Comparison of ENCODE assay signal across 13 cellular contexts in the genomic region with DNA sequence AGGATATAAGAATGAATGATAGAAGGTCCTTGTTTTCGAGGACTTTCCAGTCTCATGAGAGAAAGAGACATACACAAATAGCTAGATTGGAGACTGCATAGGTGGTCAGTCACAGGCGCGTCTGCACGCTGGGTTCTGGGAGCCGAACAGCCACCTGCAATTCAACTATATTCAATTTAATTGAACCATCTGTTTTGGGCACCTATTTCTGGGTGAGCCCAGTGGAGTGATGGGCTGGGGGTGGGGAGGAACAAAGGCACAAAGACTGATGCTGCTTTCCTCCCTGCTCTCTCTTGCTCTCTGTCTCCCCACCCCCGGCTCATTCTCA. TPM values are rescaled to one million over a fixed set of nuclear protein-coding genes. Genes with fewer than 3 reads are reported as not detected.
DNase-seq lines count a peak whose midpoint lies in the region; ATAC-seq and TF ChIP-seq lines count a peak whose summit lies in the region.
"Had no signal": no experiment of that assay in that cellular context is flagged by ENCODE, and none has a peak within 500 bp of the region (broad histone marks: within the 10 kb centered on the region; RNA-seq: fewer than 3 reads in every experiment).

No MANE protein-coding gene starts in this region.

- H2AFZ ChIP-seq in GM23338 (no peak overlapping the region), neuron (ENCODE audit: low read depth, low read length) (peak overlapping the region; percentile 58)

- no peak overlapping the region for H3K4me2 ChIP-seq in GM23338

- in situ Hi-C loops in GM13976 (cut with MboI; ENCODE audit: low sequenced_read_pairs, unreplicated experiment): no loop called here

- H3K9me3 Mint-ChIP-seq in GM23338: no peaks in the 10 kb centered on the region; the same call in 2 of the 3 replicates
- no peaks in the 10 kb centered on the region for H3K9me3 Mint-ChIP-seq in central memory CD8-positive, alpha-beta T cell

- H3F3A ChIP-seq in GM23338 (replicated peaks; ENCODE audit: low read depth): no peaks in the 10 kb centered on the region

- H3K36me3 ChIP-seq in GM23338 (ENCODE audit: insufficient read depth): no peaks in the 10 kb centered on the region
- H3K36me3 ChIP-seq in neuron (ENCODE audit: insufficient read depth, low read length): no peaks in the 10 kb centered on the region
- no peaks in the 10 kb centered on the region for H3K36me3 ChIP-seq in sigmoid colon
- no peaks in the 10 kb centered on the region for H3K36me3 ChIP-seq in SJCRH30

- peaks cover 4% of the 10 kb centered on the region for H3K27me3 Mint-ChIP-seq in GM23338 (ENCODE audit: insufficient read depth, low read depth, poor library complexity)
- H3K27me3 Mint-ChIP-seq in central memory CD8-positive, alpha-beta T cell: peaks cover 53% of the 10 kb centered on the region
- H3K27me3 Mint-ChIP-seq: CD4-positive, CD25-positive, alpha-beta regulatory T cell had no signal

- TF ChIP-seq CTCF in GM23338 (conservative IDR thresholded peaks at IDR 0.05; ENCODE audit: low read depth in 2 of 2) (no peak), sigmoid colon (IDR thresholded peaks at IDR 0.05) (no peak), omental fat pad (IDR thresholded peaks at IDR 0.05) (no peak), GM13976 (IDR thresholded peaks at IDR 0.05; ENCODE audit: borderline replicate concordance, control extremely low read depth, extremely low read depth, insufficient read depth, missing control alignments) (no peak)

- no peak for TF ChIP-seq POLR2A in sigmoid colon (IDR thresholded peaks at IDR 0.05)

- H4K20me1 ChIP-seq in GM23338 (replicated peaks; ENCODE audit: insufficient read depth): no peaks in the 10 kb centered on the region
- H4K20me1 ChIP-seq: BLaER1 treated with 17β-estradiol and CSF1 and Interleukin-3, amounts not matched to agents 10 nM and 100 nM had no signal

- H3K27me3 ChIP-seq in GM23338 (ENCODE audit: insufficient read depth) (no peaks in the 10 kb centered on the region), neuron (ENCODE audit: insufficient read depth, low read length) (no peaks in the 10 kb centered on the region), sigmoid colon (peaks cover 0 to 8% (median 0%) of the 10 kb centered on the region in 3 donors), SJCRH30 (no peaks in the 10 kb centered on the region)
- H3K27me3 ChIP-seq: BLaER1 treated with 17β-estradiol and CSF1 and Interleukin-3, amounts not matched to agents 10 nM and 100 nM had no signal

- no peak for TF ChIP-seq EP300 in sigmoid colon (IDR thresholded peaks at IDR 0.05)

- H3K4me3 ChIP-seq in GM23338: no peak overlapping the region
- no peak overlapping the region for H3K4me3 ChIP-seq in neuron (ENCODE audit: low read length)
- H3K4me3 ChIP-seq in sigmoid colon: no peak overlapping the region
- H3K4me3 ChIP-seq in SJCRH30: no peak overlapping the region
- H3K4me3 ChIP-seq: BLaER1 treated with 17β-estradiol and CSF1 and Interleukin-3, amounts not matched to agents 10 nM and 100 nM had no signal

- H3K27ac ChIP-seq in GM23338 (ENCODE audit: low read depth) (no peak overlapping the region), sigmoid colon (no peak overlapping the region), SJCRH30 (no peak overlapping the region)
- H3K27ac ChIP-seq: BLaER1 treated with 17β-estradiol and CSF1 and Interleukin-3, amounts not matched to agents 10 nM and 100 nM had no signal

- H3K9me3 ChIP-seq in neuron (ENCODE audit: low read length) (peaks cover 13% of the 10 kb centered on the region), sigmoid colon (peaks cover 0 to 8% (median 6%) of the 10 kb centered on the region in 4 donors), SJCRH30 (replicated peaks) (no peaks in the 10 kb centered on the region)

- intact Hi-C loops in sigmoid colon (cut with DNase I): no loop called here

- H3K9me2 ChIP-seq in GM23338 (ENCODE audit: insufficient read depth): no peaks in the 10 kb centered on the region

- no peak overlapping the region for H3K4me3 Mint-ChIP-seq in GM23338
- no peak overlapping the region for H3K4me3 Mint-ChIP-seq in central memory CD8-positive, alpha-beta T cell
- H3K4me3 Mint-ChIP-seq: CD4-positive, CD25-positive, alpha-beta regulatory T cell had no signal

- no peaks in the 10 kb centered on the region for H3K36me3 Mint-ChIP-seq in GM23338 (ENCODE audit: low read depth)
- H3K36me3 Mint-ChIP-seq in central memory CD8-positive, alpha-beta T cell (ENCODE audit: insufficient read depth): no peaks in the 10 kb centered on the region
- H3K36me3 Mint-ChIP-seq: CD4-positive, CD25-positive, alpha-beta regulatory T cell had no signal

- H3K4me1 ChIP-seq in GM23338 (ENCODE audit: insufficient read depth) (no peaks in the 10 kb centered on the region), neuron (ENCODE audit: insufficient read depth, low read length) (peaks cover 32% of the 10 kb centered on the region), sigmoid colon (no peaks in the 10 kb centered on the region), SJCRH30 (no peaks in the 10 kb centered on the region)

- H3K79me2 ChIP-seq in GM23338 (replicated peaks; ENCODE audit: insufficient read depth): no peaks in the 10 kb centered on the region

- no peak for DNase-seq in GM23338 (ENCODE audit: low spot score)
- DNase-seq in central memory CD8-positive, alpha-beta T cell (ENCODE audit: low spot score in 2 of 2): no peak
- DNase-seq in sigmoid colon: peak; percentile 40
- DNase-seq in omental fat pad (ENCODE audit: low spot score): no peak
- DNase-seq in SJCRH30: no peak
- DNase-seq in GM13976 (ENCODE audit: low spot score): no peak
- DNase-seq: ACHN; CD4-positive, CD25-positive, alpha-beta regulatory T cell; DMS53; GF-D8 had no signal

- ATAC-seq in GM23338 (peak; percentile 19; the same call in 2 of the 3 replicates), omental fat pad (ENCODE audit: low FRiP score) (no peak)
- ATAC-seq in central memory CD8-positive, alpha-beta T cell (replicated peaks; ENCODE audit: extremely low read depth, poor library complexity, severe bottlenecking): no peak
- ATAC-seq: HCT116 had no signal

- no peak overlapping the region for H3K27ac Mint-ChIP-seq in GM23338
- H3K27ac Mint-ChIP-seq in central memory CD8-positive, alpha-beta T cell (ENCODE audit: low read depth): peak overlapping the region; percentile 32
- H3K27ac Mint-ChIP-seq: CD4-positive, CD25-positive, alpha-beta regulatory T cell had no signal

- WGBS in sigmoid colon, 2 donors: 77 to 86% methylated on average over 6 of the region's 6 CpGs

- peaks cover 24% of the 10 kb centered on the region for H3K4me1 Mint-ChIP-seq in GM23338
- H3K4me1 Mint-ChIP-seq in central memory CD8-positive, alpha-beta T cell: no peaks in the 10 kb centered on the region
- H3K4me1 Mint-ChIP-seq: CD4-positive, CD25-positive, alpha-beta regulatory T cell had no signal

RNA-seq across cellular contexts. Expression of gene B3GAT1, which starts 48.0 kb away (rescaled TPM):
- total RNA-seq in GM23338 (2014; rRNA removed; shearing (Covaris generic)): 24.8 and 28.3 TPM in 2 replicates
- polyA plus RNA-seq in GM23338 (2016; fragmentation: Nextera tagmentation; extraction: Ambion mirVana): 4.3 and 4.8 TPM in 2 replicates
- total RNA-seq in sigmoid colon: under 1 TPM in 3 of 4 donors, not detected in 1; 0.16 to 0.28 (median 0.27) TPM
- under 1 TPM in 1 of 3 donors, not detected in 2; 0.63 TPM for polyA plus RNA-seq in sigmoid colon
- under 1 TPM; 0.19 to 0.72 (median 0.55) TPM for total RNA-seq in omental fat pad
- not detected in 2 replicates for total RNA-seq in SJCRH30 (2014; rRNA removed; shearing (Covaris generic))
- polyA plus RNA-seq: CD4-positive, CD25-positive, alpha-beta regulatory T cell had no signal

Comparison
In these comparisons a context has a peak if more than half of its experiments do, and no peak if none do; other contexts are left out.
1. RNA of gene B3GAT1, which starts 48.0 kb away (total RNA-seq): 24.8 to 28.3 TPM in GM23338; 0.19 to 0.72 TPM in omental fat pad, 0.16 to 0.28 TPM in sigmoid colon and not detected in SJCRH30; every median in the first group is over 10 times any median in the second.